In genomic region chr11:66856496-66857233, GRCh38 we compare ENCODE assay signal across 8 cellular contexts. TPM values are rescaled to one million over a fixed set of nuclear protein-coding genes. Genes with fewer than 3 reads are reported as not detected.
A peak's percentile ranks its signal among the peaks of the same experiment; 100 is the strongest.
DNase-seq lines count a peak whose midpoint lies in the region; ATAC-seq and TF ChIP-seq lines count a peak whose summit lies in the region.

TSS of gene LRFN4 (plus strand) at chr11:66857064. CDS start at chr11:66857745, 681 bp downstream.

- TF ChIP-seq CTCF in NB4 (IDR thresholded peaks at IDR 0.05; ENCODE audit: low read depth, low read length) (no peak), fibroblast of villous mesenchyme (IDR thresholded peaks at IDR 0.05; ENCODE audit: insufficient read depth, low read depth, low read length) (no peak)

- DNase-seq in SKM-1 treated with dmso at 0.1 percent for 144 hours (lab: John Stamatoyannopoulos, UW; ENCODE audit: unreplicated experiment): peak; percentile 52
- no peak for DNase-seq in SKM-1 (lab: John Stamatoyannopoulos, UW; ENCODE audit: unreplicated experiment)
- DNase-seq in HCEC 1CT: peak; percentile 46
- DNase-seq in NB4 (ENCODE audit: low read depth): no peak
- DNase-seq in activated T-cell treated with anti-CD3 and anti-CD28 coated beads, Interleukin-2, amount 50 U/mL, for 1 hour: peak; percentile 75
- DNase-seq in fibroblast of villous mesenchyme (ENCODE audit: low read depth): no peak
- DNase-seq in natural killer cell treated with Interleukin-12 subunit alpha and Interleukin-12 subunit beta and Interleukin-15 and Interleukin-18, amount 100 ng/mL, for 72 hours (ENCODE audit: low spot score): no peak
- DNase-seq in NCI-H2107 treated with DMSO at 0.1 percent for 48 hours (lab: John Stamatoyannopoulos, UW; ENCODE audit: unreplicated experiment): no peak

- peak within 1 kb of the TSS; percentile 76 for H3K4me3 ChIP-seq in NB4 (ENCODE audit: low read depth, low read length)
- H3K4me3 ChIP-seq in fibroblast of villous mesenchyme (ENCODE audit: low read depth, low read length): peak within 1 kb of the TSS; percentile 65

- no peak for TF ChIP-seq POLR2A in NB4 (IDR thresholded peaks at IDR 0.05; ENCODE audit: extremely low read depth, insufficient read length)

- no peaks in the 10 kb centered on the region for H3K27me3 Mint-ChIP-seq in natural killer cell treated with Interleukin-12 subunit alpha and Interleukin-12 subunit beta and Interleukin-15 and Interleukin-18, amount 100 ng/mL, for 72 hours

- H3K4me3 Mint-ChIP-seq in natural killer cell treated with Interleukin-12 subunit alpha and Interleukin-12 subunit beta and Interleukin-15 and Interleukin-18, amount 100 ng/mL, for 72 hours: peak within 1 kb of the TSS; percentile 75

- H3K27ac Mint-ChIP-seq in natural killer cell treated with Interleukin-12 subunit alpha and Interleukin-12 subunit beta and Interleukin-15 and Interleukin-18, amount 100 ng/mL, for 72 hours: peak within 1 kb of the TSS in 1 of 2 donors; percentile 43

- no peaks in the 10 kb centered on the region for H3K36me3 Mint-ChIP-seq in natural killer cell treated with Interleukin-12 subunit alpha and Interleukin-12 subunit beta and Interleukin-15 and Interleukin-18, amount 100 ng/mL, for 72 hours

- peaks cover 4 to 7% of the 10 kb centered on the region in 2 donors for H3K4me1 Mint-ChIP-seq in natural killer cell treated with Interleukin-12 subunit alpha and Interleukin-12 subunit beta and Interleukin-15 and Interleukin-18, amount 100 ng/mL, for 72 hours (ENCODE audit: low read depth in 2 of 2)

- H3K9me3 Mint-ChIP-seq in natural killer cell treated with Interleukin-12 subunit alpha and Interleukin-12 subunit beta and Interleukin-15 and Interleukin-18, amount 100 ng/mL, for 72 hours: no peaks in the 10 kb centered on the region

- ATAC-seq in natural killer cell treated with Interleukin-12 subunit alpha and Interleukin-12 subunit beta and Interleukin-15 and Interleukin-18, amount 100 ng/mL, for 72 hours: peak; percentile 56 to 61

RNA-seq across cellular contexts. Expression of gene LRFN4, which starts in this region (rescaled TPM):
- 9.9 and 14.5 TPM in 2 replicates for total RNA-seq in fibroblast of villous mesenchyme
- 1 to 10 TPM; 1.4 to 7.9 TPM for total RNA-seq in natural killer cell treated with Interleukin-12 subunit alpha and Interleukin-12 subunit beta and Interleukin-15 and Interleukin-18, amount 100 ng/mL, for 72 hours

Comparison
In these comparisons a context has a peak if more than half of its experiments do, and no peak if none do; other contexts are left out.
1. DNase-seq: peak in SKM-1 treated with dmso at 0.1 percent for 144 hours (single experiment), HCEC 1CT (single experiment) and activated T-cell treated with anti-CD3 and anti-CD28 coated beads, Interleukin-2, amount 50 U/mL, for 1 hour (single experiment); none in SKM-1 (single experiment), NB4 (single experiment), fibroblast of villous mesenchyme (single experiment), natural killer cell treated with Interleukin-12 subunit alpha and Interleukin-12 subunit beta and Interleukin-15 and Interleukin-18, amount 100 ng/mL, for 72 hours (single experiment) and NCI-H2107 treated with DMSO at 0.1 percent for 48 hours (single experiment).